Comparison of ENCODE assay signal across 8 cellular contexts in genomic region chr1:156052862-156053769, GRCh38. TPM values are rescaled to one million over a fixed set of nuclear protein-coding genes. Genes with fewer than 3 reads are reported as not detected.
DNase-seq lines count a peak whose midpoint lies in the region; ATAC-seq and TF ChIP-seq lines count a peak whose summit lies in the region.

No MANE protein-coding gene starts in this region.

- no peaks in the 10 kb centered on the region for H3K9me3 Mint-ChIP-seq in activated CD4-positive, alpha-beta T cell treated with anti-CD3 and anti-CD28 coated beads for 36 hours (ENCODE audit: low read depth)
- no peaks in the 10 kb centered on the region for H3K9me3 Mint-ChIP-seq in chondrocyte (ENCODE audit: low read depth)

- H4K20me1 ChIP-seq in GM23248 (ENCODE audit: insufficient read depth): no peaks in the 10 kb centered on the region

- peak; percentile 40 for ATAC-seq in activated CD4-positive, alpha-beta T cell treated with anti-CD3 and anti-CD28 coated beads for 36 hours
- ATAC-seq in left lobe of liver: peak; percentile 12
- no peak for ATAC-seq in HG03095 (IDR thresholded peaks at IDR 0.05; ENCODE audit: unreplicated experiment)

- peak overlapping the region; percentile 82 for H2AFZ ChIP-seq in GM23248

- H3K27ac ChIP-seq in GM23248: peak overlapping the region; percentile 31

- H3K27me3 ChIP-seq in GM23248 (replicated peaks; ENCODE audit: insufficient read depth): no peaks in the 10 kb centered on the region

- DNase-seq in Ammon's horn (ENCODE audit: low spot score) (peak; percentile 42), GM23248 (peak; percentile 85), NCI-H345 (lab: John Stamatoyannopoulos, UW) (peak; percentile 89), chondrocyte (ENCODE audit: low spot score) (no peak), left lobe of liver (ENCODE audit: low spot score) (peak; percentile 63)
- peak; percentile 82 for DNase-seq in activated CD4-positive, alpha-beta T cell treated with anti-CD3 and anti-CD28 coated beads for 36 hours
- peak; percentile 76 to 77 for DNase-seq in stimulated activated CD4-positive, alpha-beta T cell treated with anti-CD3 and anti-CD28 coated beads, Interleukin-2, amount 100 ng/mL, for 24 hours

- H3K4me1 Mint-ChIP-seq in activated CD4-positive, alpha-beta T cell treated with anti-CD3 and anti-CD28 coated beads for 36 hours: peaks cover 18% of the 10 kb centered on the region
- peaks cover 32% of the 10 kb centered on the region for H3K4me1 Mint-ChIP-seq in chondrocyte (ENCODE audit: low read depth)

- H3K4me1 ChIP-seq in GM23248 (ENCODE audit: insufficient read depth): peaks cover 8% of the 10 kb centered on the region

- H3K36me3 Mint-ChIP-seq in activated CD4-positive, alpha-beta T cell treated with anti-CD3 and anti-CD28 coated beads for 36 hours (ENCODE audit: low read depth): peaks cover 19% of the 10 kb centered on the region
- peaks cover 12% of the 10 kb centered on the region for H3K36me3 Mint-ChIP-seq in chondrocyte (ENCODE audit: low read depth)

- H3F3A ChIP-seq in GM23248 (ENCODE audit: insufficient read depth): peaks cover 4% of the 10 kb centered on the region; the same call in 1 of the 2 replicates

- TF ChIP-seq CTCF in chondrocyte (IDR thresholded peaks at IDR 0.05): peak; percentile 75

- H3K9me2 ChIP-seq in GM23248 (ENCODE audit: insufficient read depth): no peaks in the 10 kb centered on the region

- peak overlapping the region; percentile 82 for H3K27ac Mint-ChIP-seq in activated CD4-positive, alpha-beta T cell treated with anti-CD3 and anti-CD28 coated beads for 36 hours
- H3K27ac Mint-ChIP-seq in chondrocyte (ENCODE audit: unreplicated experiment): peak overlapping the region; percentile 90

- H3K9me3 ChIP-seq in GM23248 (ENCODE audit: low read depth): no peaks in the 10 kb centered on the region

- intact Hi-C loops in activated CD4-positive, alpha-beta T cell treated with anti-CD3 and anti-CD28 coated beads for 36 hours (cut with DNase I, micrococcal nuclease): loop anchor here in 1 of 2 experiments (1.0 to 5.0 kb wide), 12 partner anchors 32 to 791 kb away; partner anchors contain the start of genes ARHGEF2, ASH1L, CCT3 and DAP3

- WGBS in GM23248 (ENCODE audit: low coverage in 1 of 2, low lambda C conversion rate in 2 of 2, missing lambda C conversion rate in 2 of 2), 2 experiments: 1 to 2% methylated on average over 19 to 63 of the region's 63 CpGs

- no peaks in the 10 kb centered on the region for H3K27me3 Mint-ChIP-seq in activated CD4-positive, alpha-beta T cell treated with anti-CD3 and anti-CD28 coated beads for 36 hours
- H3K27me3 Mint-ChIP-seq in chondrocyte (ENCODE audit: low read depth): no peaks in the 10 kb centered on the region

- peak overlapping the region; percentile 56 for H3K4me2 ChIP-seq in GM23248 (ENCODE audit: unreplicated experiment)

- H3K4me3 ChIP-seq in GM23248: peak overlapping the region; percentile 86

- H3K9ac ChIP-seq in GM23248: peak overlapping the region; percentile 83

- in situ Hi-C loops in GM23248 (cut with MboI): no loop called here

- H3K36me3 ChIP-seq in GM23248 (ENCODE audit: low read depth): no peaks in the 10 kb centered on the region

- H3K4me3 Mint-ChIP-seq in activated CD4-positive, alpha-beta T cell treated with anti-CD3 and anti-CD28 coated beads for 36 hours: peak overlapping the region; percentile 85
- peak overlapping the region; percentile 90 for H3K4me3 Mint-ChIP-seq in chondrocyte (ENCODE audit: unreplicated experiment)

- H3K79me2 ChIP-seq in GM23248 (ENCODE audit: insufficient read depth): peaks cover 27% of the 10 kb centered on the region

- CTCF ChIA-PET in activated CD4-positive, alpha-beta T cell treated with anti-CD3 and anti-CD28 coated beads for 36 hours (lab: Charles Lee): interaction anchor here (1.0 to 2.6 kb wide), 4 partner anchors 14 to 115 kb away, joined by 3 to 12 read pairs (median 4); partner anchors contain the start of gene SSR2

- POLR2A ChIA-PET in activated CD4-positive, alpha-beta T cell treated with anti-CD3 and anti-CD28 coated beads for 36 hours (lab: Charles Lee): interaction anchor here (0.6 to 1.0 kb wide), 2 partner anchors 64 to 74 kb away, joined by 3 read pairs; no protein-coding TSS in a partner anchor

RNA-seq across cellular contexts. Expression of gene UBQLN4, which starts 0.5 kb away (rescaled TPM):
- 18.4 and 19.0 TPM in 2 replicates for total RNA-seq in GM23248 (2014; rRNA removed; shearing (Covaris generic))
- polyA plus RNA-seq in GM23248 (2016; fragmentation: Nextera tagmentation; extraction: Ambion mirVana): 9.9 and 10.6 TPM in 2 replicates
- 10 to 100 TPM; 34.5 to 49.0 TPM for total RNA-seq in activated CD4-positive, alpha-beta T cell treated with anti-CD3 and anti-CD28 coated beads for 36 hours
- total RNA-seq in chondrocyte (29.3 to 32.9 TPM (median 30.2 TPM) in 3 replicates), left lobe of liver (21.2 TPM)

RNA-seq across cellular contexts. Expression of gene LAMTOR2, which starts 1.5 kb away (rescaled TPM):
- 41.3 and 52.7 TPM in 2 replicates for total RNA-seq in GM23248 (2014; rRNA removed; shearing (Covaris generic))
- polyA plus RNA-seq in GM23248 (2016; fragmentation: Nextera tagmentation; extraction: Ambion mirVana): 140 and 143 TPM in 2 replicates
- total RNA-seq in activated CD4-positive, alpha-beta T cell treated with anti-CD3 and anti-CD28 coated beads for 36 hours: 10 to 100 TPM; 26.1 to 50.3 TPM
- total RNA-seq in chondrocyte (55.0 to 58.8 TPM (median 56.6 TPM) in 3 replicates), left lobe of liver (66.6 TPM)

RNA-seq across cellular contexts. Expression of gene RAB25, which starts 7.8 kb away (rescaled TPM):
- not detected in 2 replicates for total RNA-seq in GM23248 (2014; rRNA removed; shearing (Covaris generic))
- not detected in 2 replicates for polyA plus RNA-seq in GM23248 (2016; fragmentation: Nextera tagmentation; extraction: Ambion mirVana)
- under 1 TPM; 0.46 to 0.77 TPM for total RNA-seq in activated CD4-positive, alpha-beta T cell treated with anti-CD3 and anti-CD28 coated beads for 36 hours
- not detected in 3 replicates for total RNA-seq in chondrocyte
- total RNA-seq in left lobe of liver: 1.7 TPM

RNA-seq across cellular contexts. Expression of gene MEX3A, which starts 29.1 kb away (rescaled TPM):
- total RNA-seq in GM23248 (2014; rRNA removed; shearing (Covaris generic)): 0.13 and 0.22 TPM in 2 replicates
- 0.05 TPM in 2 replicates for polyA plus RNA-seq in GM23248 (2016; fragmentation: Nextera tagmentation; extraction: Ambion mirVana)
- total RNA-seq in activated CD4-positive, alpha-beta T cell treated with anti-CD3 and anti-CD28 coated beads for 36 hours: under 1 TPM; 0.48 to 0.79 TPM
- total RNA-seq in chondrocyte (11.7 to 12.7 TPM (median 12.0 TPM) in 3 replicates), left lobe of liver (1.1 TPM)

RNA-seq across cellular contexts. Expression of gene SSR2, which starts 32.4 kb away (rescaled TPM):
- total RNA-seq in GM23248 (2014; rRNA removed; shearing (Covaris generic)): 433 and 695 TPM in 2 replicates
- polyA plus RNA-seq in GM23248 (2016; fragmentation: Nextera tagmentation; extraction: Ambion mirVana): 318 and 327 TPM in 2 replicates
- 100 to 1,000 TPM; 143 to 197 TPM for total RNA-seq in activated CD4-positive, alpha-beta T cell treated with anti-CD3 and anti-CD28 coated beads for 36 hours
- 233 to 257 TPM (median 238 TPM) in 3 replicates for total RNA-seq in chondrocyte
- 95.6 TPM for total RNA-seq in left lobe of liver
